1 cellular context compared by ENCODE assay signal in genomic region chr17:2592974-2593845, GRCh38.
TF ChIP-seq lines count a peak whose summit lies in the region.

PAFAH1B1 (plus strand) TSS chr17:2593654; CDS start chr17:2638289, 44,635 bp downstream.

TF ChIP-seq in GM12878, 131 proteins besides CTCF, POLR2A, EP300 and RAD21 (continued from another document):
- TF ChIP-seq MYB (IDR thresholded peaks at IDR 0.05; ENCODE audit: borderline replicate concordance, low read depth, low read length) (no peak), TCF3 (IDR thresholded peaks at IDR 0.05; ENCODE audit: borderline replicate concordance, insufficient read depth, low read depth, low read length) (peak; percentile 44; the same call in 1 of the 2 replicates), SMC3 (IDR thresholded peaks at IDR 0.05; ENCODE audit: borderline replicate concordance, low read length) (no peak), BMI1 (IDR thresholded peaks at IDR 0.05; ENCODE audit: borderline replicate concordance) (no peak), IKZF1 (conservative IDR thresholded peaks at IDR 0.05) (peak; percentile 85)
